Comparison of ENCODE assay signal across 12 cellular contexts in genomic region chr2:231321556-231322334, GRCh38.
DNase-seq lines count a peak whose midpoint lies in the region; ATAC-seq and TF ChIP-seq lines count a peak whose summit lies in the region.
"Had no signal": no experiment of that assay in that cellular context is flagged by ENCODE, and none has a peak within 500 bp of the region (broad histone marks: within the 10 kb centered on the region; RNA-seq: fewer than 3 reads in every experiment).

No MANE protein-coding gene starts in this region.

- TF ChIP-seq CTCF in DOHH2 (IDR thresholded peaks at IDR 0.05; ENCODE audit: low read depth, low read length, poor library complexity, severe bottlenecking) = no peak
- no peak for TF ChIP-seq CTCF in NB4 (IDR thresholded peaks at IDR 0.05; ENCODE audit: low read depth, low read length)
- TF ChIP-seq CTCF in foreskin keratinocyte (conservative IDR thresholded peaks at IDR 0.05) = no peak

- no peak overlapping the region for H3K14ac ChIP-seq in neuronal stem cell (ENCODE audit: low read length)

- peak overlapping the region; percentile 32 for H2BK120ac ChIP-seq in neuronal stem cell (ENCODE audit: low read depth, low read length)

- no peak overlapping the region for H4K91ac ChIP-seq in neuronal stem cell (ENCODE audit: low read depth, low read length, poor library complexity)

- peak; percentile 98 for DNase-seq in NB4 (ENCODE audit: low read depth)
- DNase-seq in germinal center (ENCODE audit: low spot score) = peak; percentile 75
- no peak for DNase-seq in neuronal stem cell (ENCODE audit: low spot score)
- no peak for DNase-seq in stimulated activated naive CD4-positive, alpha-beta T cell (lab: John Stamatoyannopoulos, UW)
- no peak for DNase-seq in putamen (ENCODE audit: low spot score)
- no peak for DNase-seq in foreskin keratinocyte
- DNase-seq: activated CD4-positive, alpha-beta T cell treated with anti-CD3 and anti-CD28 coated beads for 4 hours; cerebellar nuclear complex; posterior cingulate gyrus had no signal

- no peak overlapping the region for H3K9ac ChIP-seq in neuronal stem cell (ENCODE audit: low read depth, low read length, poor library complexity)

- H4K8ac ChIP-seq in neuronal stem cell (ENCODE audit: low read depth, low read length) = no peak overlapping the region

- no peak overlapping the region for H2BK5ac ChIP-seq in neuronal stem cell (ENCODE audit: low read length)

- H3K79me2 ChIP-seq in DOHH2 (ENCODE audit: control insufficient read depth, low read length) = no peaks in the 10 kb centered on the region

- H2AK5ac ChIP-seq in neuronal stem cell (ENCODE audit: low read depth, low read length) = no peak overlapping the region

- no peak overlapping the region for H2BK12ac ChIP-seq in neuronal stem cell (ENCODE audit: low read length)

- no peak overlapping the region for H2BK15ac ChIP-seq in neuronal stem cell (ENCODE audit: low read length)

- H3K18ac ChIP-seq in neuronal stem cell (ENCODE audit: low read length) = no peak overlapping the region

- H3K4me3 ChIP-seq in DOHH2 (ENCODE audit: low read length) (peak overlapping the region; percentile 5; the same call in 1 of the 2 replicates), NB4 (ENCODE audit: low read depth, low read length) (peak overlapping the region; percentile 32), neuronal stem cell (ENCODE audit: low read length in 2 of 2) (peak overlapping the region in 1 of 2 donors; percentile 30)
- H3K4me3 ChIP-seq: tibial nerve had no signal

- peaks cover 9% of the 10 kb centered on the region; the same call in 1 of the 2 replicates for H3F3A ChIP-seq in DOHH2 (ENCODE audit: control insufficient read depth, insufficient read depth)

- H4K20me1 ChIP-seq in DOHH2 (ENCODE audit: control insufficient read depth, insufficient read depth, low read depth, low read length) = no peaks in the 10 kb centered on the region

- ATAC-seq in GM18858 (IDR thresholded peaks at IDR 0.05; ENCODE audit: unreplicated experiment) (no peak), foreskin keratinocyte (no peak)

- peaks cover 54% of the 10 kb centered on the region for H3K4me1 ChIP-seq in DOHH2 (ENCODE audit: control insufficient read depth, low read length)
- peaks cover 0 to 3% of the 10 kb centered on the region in 2 donors for H3K4me1 ChIP-seq in neuronal stem cell (ENCODE audit: control insufficient read depth in 2 of 2, insufficient read depth in 1 of 2, low read depth in 1 of 2, low read length in 2 of 2)
- H3K4me1 ChIP-seq in foreskin keratinocyte = no peaks in the 10 kb centered on the region

- no peak for TF ChIP-seq POLR2A in NB4 (IDR thresholded peaks at IDR 0.05; ENCODE audit: extremely low read depth, insufficient read length)

- H3K27me3 ChIP-seq in DOHH2 (ENCODE audit: control insufficient read depth, low read length) (no peaks in the 10 kb centered on the region), neuronal stem cell (ENCODE audit: control insufficient read depth in 3 of 3, insufficient read depth in 3 of 3, low read depth in 1 of 3, low read length in 3 of 3) (no peaks in the 10 kb centered on the region), foreskin keratinocyte (no peaks in the 10 kb centered on the region)
- H3K27me3 ChIP-seq: tibial nerve had no signal

- H3K9me2 ChIP-seq in DOHH2 (replicated peaks; ENCODE audit: control insufficient read depth, low read length) = no peaks in the 10 kb centered on the region

- H3K79me1 ChIP-seq in neuronal stem cell (ENCODE audit: low read depth, low read length) = no peaks in the 10 kb centered on the region

- peaks cover 7% of the 10 kb centered on the region; the same call in 1 of the 2 replicates for H3K9me3 ChIP-seq in DOHH2 (ENCODE audit: control insufficient read depth, insufficient read depth, low read length)
- H3K9me3 ChIP-seq in neuronal stem cell (replicated peaks in 1 of 2; ENCODE audit: control insufficient read depth in 2 of 2, insufficient read depth in 1 of 2, low read depth in 1 of 2, low read length in 2 of 2) = peaks cover 0 to 1% of the 10 kb centered on the region in 2 donors

- peak overlapping the region; percentile 41 for H3K4me2 ChIP-seq in DOHH2 (ENCODE audit: low read length)
- H3K4me2 ChIP-seq in neuronal stem cell (ENCODE audit: insufficient read depth, low read length, poor library complexity, severe bottlenecking) = no peak overlapping the region

- H2AFZ ChIP-seq in neuronal stem cell (ENCODE audit: low read length) = no peak overlapping the region

- H3K36me3 ChIP-seq in DOHH2 (ENCODE audit: control insufficient read depth, low read length) (0 out of 2 replicates have a peak, but pooled peaks cover 3% of the 10 kb centered on the region), neuronal stem cell (replicated peaks in 1 of 2; ENCODE audit: control insufficient read depth in 2 of 2, insufficient read depth in 2 of 2, low read length in 2 of 2) (peaks cover 7% of the 10 kb centered on the region in 2 donors)

- WGBS in neuronal stem cell (ENCODE audit: extremely low coverage in 2 of 2, insufficient read length in 2 of 2, insufficient replicate concordance in 1 of 2), 2 donors = no CpG with 5 or more reads among the region's 22 CpGs

- no peak overlapping the region for H3K4ac ChIP-seq in neuronal stem cell (ENCODE audit: low read length)

- H3K23ac ChIP-seq in neuronal stem cell (ENCODE audit: low read depth, low read length, poor library complexity) = no peak overlapping the region

- H3K27ac ChIP-seq in DOHH2 (ENCODE audit: low read depth, low read length) (no peak overlapping the region), neuronal stem cell (replicated peaks; ENCODE audit: low read length) (no peak overlapping the region), foreskin keratinocyte (no peak overlapping the region)

Comparison
In these comparisons a context has a peak if more than half of its experiments do, and no peak if none do; other contexts are left out.
1. DNase-seq: peak in NB4 (single experiment) and germinal center (single experiment); none in neuronal stem cell (single experiment), stimulated activated naive CD4-positive, alpha-beta T cell (0 of 6), putamen (single experiment) and foreskin keratinocyte (0 of 2).